ENCODE assay signal across 7 cellular contexts in the genomic region with DNA sequence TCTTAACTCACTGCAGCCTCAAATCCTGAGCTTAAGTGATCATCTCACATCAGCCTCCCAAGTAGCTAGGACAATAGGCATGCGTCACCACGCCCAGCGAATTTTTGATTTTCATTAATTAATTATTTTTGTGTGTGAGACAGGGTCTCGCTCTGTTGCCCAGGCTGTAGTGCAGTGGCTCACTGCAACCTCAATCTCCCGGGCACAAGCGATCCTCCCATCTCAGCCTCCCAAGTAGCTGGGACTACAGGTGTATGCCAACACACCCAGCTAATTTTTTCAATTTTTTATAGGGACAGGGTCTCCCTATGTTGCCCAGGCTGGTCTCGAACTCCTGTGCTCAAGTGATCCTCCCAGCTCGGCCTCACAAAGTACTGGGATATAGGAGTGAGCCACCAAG.
"Had no signal": no experiment of that assay in that cellular context is flagged by ENCODE, and none has a peak within 500 bp of the region (broad histone marks: within the 10 kb centered on the region; RNA-seq: fewer than 3 reads in every experiment).

No MANE protein-coding gene starts in this region.

- H3K27me3 Mint-ChIP-seq: IgD-negative memory B cell had no signal

- H3K4me3 ChIP-seq: GM23338 had no signal

- DNase-seq: H9, HCEC 1CT, HFFc6 had no signal

- H3K4me1 Mint-ChIP-seq: GM23338 had no signal

- ATAC-seq: GM23338, HepG2 had no signal

- H3K27ac Mint-ChIP-seq: GM23338, HFFc6, IgD-negative memory B cell had no signal

- H3K9me3 Mint-ChIP-seq: GM23338, HFFc6, IgD-negative memory B cell had no signal

- H3K4me3 Mint-ChIP-seq: GM23338, H9, HFFc6, IgD-negative memory B cell had no signal

- H3K27ac ChIP-seq: HL-60 had no signal
